Comparison of ENCODE assay signal across 35 cellular contexts in genomic region chr18:66562279-66562678, GRCh38. TPM values are rescaled to one million over a fixed set of nuclear protein-coding genes. Genes with fewer than 3 reads are reported as not detected.
"Had no signal": no experiment of that assay in that cellular context is flagged by ENCODE, and none has a peak within 500 bp of the region (broad histone marks: within the 10 kb centered on the region; RNA-seq: fewer than 3 reads in every experiment).

No MANE protein-coding gene starts in this region.

- H3K9me3 ChIP-seq: ascending aorta, colonic mucosa, esophagus squamous epithelium had no signal

- H3K4me3 Mint-ChIP-seq: activated CD4-positive, alpha-beta memory T cell treated with anti-CD3 and anti-CD28 coated beads for 36 hours; activated CD4-positive, alpha-beta T cell treated with anti-CD3 and anti-CD28 coated beads for 36 hours; activated CD4-positive, alpha-beta T cell treated with anti-CD3 and anti-CD28 coated beads, Interleukin-2, amount 10 ng/mL, durations not matched to agents 24 days and 14 days; activated CD8-positive, alpha-beta memory T cell treated with anti-CD3 and anti-CD28 coated beads, Interleukin-2, amount 10 ng/mL, durations not matched to agents 7 days and 5 days; activated CD8-positive, alpha-beta T cell treated with anti-CD3 and anti-CD28 coated beads, Interleukin-2, amount 10 ng/mL, durations not matched to agents 7 days and 5 days; activated naive CD4-positive, alpha-beta T cell treated with anti-CD3 and anti-CD28 coated beads, Interleukin-2, amount 10 ng/mL, durations not matched to agents 7 days and 5 days; activated naive CD8-positive, alpha-beta T cell treated with anti-CD3 and anti-CD28 coated beads, Interleukin-2, amount 10 ng/mL, durations not matched to agents 7 days and 5 days; activated T-cell treated with anti-CD3 and anti-CD28 coated beads, Interleukin-2, amount 50 U/mL, for 72 hours; brain; T-helper 17 cell; T-helper 2 cell treated with Interferon-gamma antibody and Interleukin-4, amounts not matched to agents 5 μg/mL and 100 μg/mL, for 36 hours had no signal

- H3K27me3 ChIP-seq: ascending aorta, breast epithelium, cardiac muscle cell, colonic mucosa, esophagus squamous epithelium, gastroesophageal sphincter had no signal

- H3K27me3 Mint-ChIP-seq: activated CD4-positive, alpha-beta memory T cell treated with anti-CD3 and anti-CD28 coated beads for 36 hours; activated CD4-positive, alpha-beta T cell treated with anti-CD3 and anti-CD28 coated beads for 36 hours; activated CD4-positive, alpha-beta T cell treated with anti-CD3 and anti-CD28 coated beads, Interleukin-2, amount 10 ng/mL, durations not matched to agents 24 days and 14 days; activated CD8-positive, alpha-beta memory T cell treated with anti-CD3 and anti-CD28 coated beads, Interleukin-2, amount 10 ng/mL, durations not matched to agents 7 days and 5 days; activated naive CD4-positive, alpha-beta T cell treated with anti-CD3 and anti-CD28 coated beads, Interleukin-2, amount 10 ng/mL, durations not matched to agents 7 days and 5 days; activated naive CD8-positive, alpha-beta T cell treated with anti-CD3 and anti-CD28 coated beads, Interleukin-2, amount 10 ng/mL, durations not matched to agents 7 days and 5 days; brain; T-helper 17 cell had no signal

- H3K36me3 Mint-ChIP-seq: activated CD4-positive, alpha-beta memory T cell treated with anti-CD3 and anti-CD28 coated beads for 36 hours; activated CD8-positive, alpha-beta memory T cell treated with anti-CD3 and anti-CD28 coated beads, Interleukin-2, amount 10 ng/mL, durations not matched to agents 7 days and 5 days; activated naive CD4-positive, alpha-beta T cell treated with anti-CD3 and anti-CD28 coated beads, Interleukin-2, amount 10 ng/mL, durations not matched to agents 7 days and 5 days; activated naive CD4-positive, alpha-beta T cell treated with anti-CD3 and anti-CD28 coated beads, Interleukin-2, amount 50 U/mL, for 72 hours; activated naive CD8-positive, alpha-beta T cell treated with anti-CD3 and anti-CD28 coated beads, Interleukin-2, amount 10 ng/mL, durations not matched to agents 7 days and 5 days; brain had no signal

- DNase-seq: activated CD4-positive, alpha-beta memory T cell treated with anti-CD3 and anti-CD28 coated beads for 36 hours; activated CD4-positive, alpha-beta T cell treated with anti-CD3 and anti-CD28 coated beads for 36 hours; activated CD4-positive, alpha-beta T cell treated with anti-CD3 and anti-CD28 coated beads, Interleukin-2, amount 10 ng/mL, durations not matched to agents 24 days and 14 days; activated CD4-positive, CD25-positive, alpha-beta regulatory T cell; activated CD4-positive, CD25-positive, alpha-beta regulatory T cell treated with anti-CD3 and anti-CD28 coated beads, Interleukin-2, amount 50 U/mL, for 72 hours; activated CD8-positive, alpha-beta memory T cell treated with anti-CD3 and anti-CD28 coated beads, Interleukin-2, amount 10 ng/mL, durations not matched to agents 7 days and 5 days; activated CD8-positive, alpha-beta memory T cell treated with anti-CD3 and anti-CD28 coated beads, Interleukin-2, amount 50 U/mL, for 4 hours; activated CD8-positive, alpha-beta T cell treated with anti-CD3 and anti-CD28 coated beads, Interleukin-2, amount 10 ng/mL, durations not matched to agents 7 days and 5 days; activated gamma-delta T cell; activated naive CD4-positive, alpha-beta T cell; activated naive CD4-positive, alpha-beta T cell treated with anti-CD3 and anti-CD28 coated beads, Interleukin-2, amount 10 ng/mL, durations not matched to agents 7 days and 5 days; activated naive CD8-positive, alpha-beta T cell treated with anti-CD3 and anti-CD28 coated beads, Interleukin-2, amount 10 ng/mL, durations not matched to agents 7 days and 5 days; activated T-cell treated with anti-CD3 and anti-CD28 coated beads, Interleukin-2, amount 50 U/mL, for 1 hour; activated T-cell treated with anti-CD3 and anti-CD28 coated beads, Interleukin-2, amount 50 U/mL, for 72 hours; central memory CD4-positive, alpha-beta T cell; cerebellar nuclear complex; colonic mucosa; effector CD8-positive, alpha-beta T cell; esophagus squamous epithelium; foreskin melanocyte; T-helper 1 cell; T-helper 17 cell; T1000 had no signal

- H3K9me3 Mint-ChIP-seq: activated CD4-positive, alpha-beta memory T cell treated with anti-CD3 and anti-CD28 coated beads for 36 hours; activated CD4-positive, alpha-beta T cell treated with anti-CD3 and anti-CD28 coated beads, Interleukin-2, amount 10 ng/mL, durations not matched to agents 24 days and 14 days; activated naive CD4-positive, alpha-beta T cell treated with anti-CD3 and anti-CD28 coated beads, Interleukin-2, amount 10 ng/mL, durations not matched to agents 7 days and 5 days; activated naive CD8-positive, alpha-beta T cell treated with anti-CD3 and anti-CD28 coated beads, Interleukin-2, amount 10 ng/mL, durations not matched to agents 7 days and 5 days; brain; T-helper 2 cell treated with Interferon-gamma antibody and Interleukin-4, amounts not matched to agents 5 μg/mL and 100 μg/mL, for 36 hours had no signal

- ATAC-seq: activated CD4-positive, alpha-beta T cell treated with anti-CD3 and anti-CD28 coated beads for 36 hours; activated CD8-positive, alpha-beta memory T cell treated with anti-CD3 and anti-CD28 coated beads, Interleukin-2, amount 10 ng/mL, durations not matched to agents 7 days and 5 days; activated CD8-positive, alpha-beta T cell treated with anti-CD3 and anti-CD28 coated beads, Interleukin-2, amount 10 ng/mL, durations not matched to agents 7 days and 5 days; activated naive CD4-positive, alpha-beta T cell treated with anti-CD3 and anti-CD28 coated beads, Interleukin-2, amount 50 U/mL, for 72 hours; activated T-cell treated with anti-CD3 and anti-CD28 coated beads, Interleukin-2, amount 50 U/mL, for 72 hours; gastroesophageal sphincter; T-helper 17 cell had no signal

- H3K4me1 ChIP-seq: ascending aorta, breast epithelium, colonic mucosa, esophagus squamous epithelium, gastroesophageal sphincter had no signal

- H3K4me3 ChIP-seq: ascending aorta, breast epithelium, cardiac muscle cell, colonic mucosa, esophagus squamous epithelium, gastroesophageal sphincter had no signal

- H3K4me1 Mint-ChIP-seq: activated CD4-positive, alpha-beta T cell treated with anti-CD3 and anti-CD28 coated beads for 36 hours; activated CD4-positive, alpha-beta T cell treated with anti-CD3 and anti-CD28 coated beads, Interleukin-2, amount 10 ng/mL, durations not matched to agents 24 days and 14 days; activated CD8-positive, alpha-beta memory T cell treated with anti-CD3 and anti-CD28 coated beads, Interleukin-2, amount 10 ng/mL, durations not matched to agents 7 days and 5 days; activated naive CD4-positive, alpha-beta T cell treated with anti-CD3 and anti-CD28 coated beads, Interleukin-2, amount 10 ng/mL, durations not matched to agents 7 days and 5 days; activated naive CD8-positive, alpha-beta T cell treated with anti-CD3 and anti-CD28 coated beads, Interleukin-2, amount 10 ng/mL, durations not matched to agents 7 days and 5 days; brain; T-helper 17 cell had no signal

- H3K27ac ChIP-seq: ascending aorta, breast epithelium, cardiac muscle cell, colonic mucosa, epithelial cell of prostate, esophagus squamous epithelium, gastroesophageal sphincter had no signal

- H3K36me3 ChIP-seq: ascending aorta, breast epithelium, cardiac muscle cell, colonic mucosa, esophagus squamous epithelium, gastroesophageal sphincter had no signal

RNA-seq across cellular contexts. Expression of gene CDH19, which starts 41.6 kb away (rescaled TPM):
- total RNA-seq: activated CD4-positive, alpha-beta memory T cell treated with anti-CD3 and anti-CD28 coated beads for 36 hours; activated CD4-positive, alpha-beta T cell treated with anti-CD3 and anti-CD28 coated beads for 36 hours; activated CD4-positive, alpha-beta T cell treated with anti-CD3 and anti-CD28 coated beads, Interleukin-2, amount 10 ng/mL, durations not matched to agents 24 days and 14 days; activated CD8-positive, alpha-beta memory T cell treated with anti-CD3 and anti-CD28 coated beads for 36 hours; activated CD8-positive, alpha-beta memory T cell treated with anti-CD3 and anti-CD28 coated beads, Interleukin-2, amount 10 ng/mL, durations not matched to agents 7 days and 5 days; activated CD8-positive, alpha-beta T cell treated with anti-CD3 and anti-CD28 coated beads, Interleukin-2, amount 10 ng/mL, durations not matched to agents 7 days and 5 days; activated naive CD4-positive, alpha-beta T cell treated with anti-CD3 and anti-CD28 coated beads, Interleukin-2, amount 50 U/mL, for 72 hours; activated naive CD8-positive, alpha-beta T cell treated with anti-CD3 and anti-CD28 coated beads, Interleukin-2, amount 10 ng/mL, durations not matched to agents 7 days and 5 days; activated T-cell treated with anti-CD3 and anti-CD28 coated beads, Interleukin-2, amount 50 U/mL, for 72 hours; cardiac muscle cell; endothelial cell of umbilical vein; fibroblast of lung; fibroblast of villous mesenchyme; T-helper 17 cell had no signal
